In genomic region chr13:46551410-46552301, GRCh38 we compare ENCODE assay signal across 8 cellular contexts. TPM values are rescaled to one million over a fixed set of nuclear protein-coding genes. Genes with fewer than 3 reads are reported as not detected.
DNase-seq lines count a peak whose midpoint lies in the region; ATAC-seq and TF ChIP-seq lines count a peak whose summit lies in the region.

No MANE protein-coding gene starts in this region.

- H2AFZ ChIP-seq in ACC112 (ENCODE audit: low read length, unreplicated experiment), result peak overlapping the region; percentile 91

- peaks cover 9% of the 10 kb centered on the region for H3K4me1 ChIP-seq in ACC112 (ENCODE audit: control insufficient read depth, insufficient read depth, low read length, unreplicated experiment)

- POLR2A ChIA-PET in activated CD4-positive, alpha-beta T cell treated with anti-CD3 and anti-CD28 coated beads, Interleukin-2, amount 10 ng/mL, durations not matched to agents 7 days and 5 days (lab: Charles Lee), result no interaction called here

- H3K4me3 ChIP-seq in ACC112 (ENCODE audit: low read depth, low read length) (peak overlapping the region; percentile 93), lower leg skin (ENCODE audit: low read depth, poor library complexity, severe bottlenecking) (no peak overlapping the region)

- CTCF ChIA-PET in activated CD4-positive, alpha-beta T cell treated with anti-CD3 and anti-CD28 coated beads, Interleukin-2, amount 10 ng/mL, durations not matched to agents 7 days and 5 days (lab: Charles Lee), result interaction anchor here (0.6 to 2.0 kb wide), 15 partner anchors 9 to 928 kb away, joined by 3 to 11 read pairs (median 3); no protein-coding TSS in a partner anchor

- H3K79me2 ChIP-seq in ACC112 (ENCODE audit: control insufficient read depth, insufficient read depth, low read length, unreplicated experiment), result peaks cover 34% of the 10 kb centered on the region

- H3K9me3 Mint-ChIP-seq in activated CD4-positive, alpha-beta T cell treated with anti-CD3 and anti-CD28 coated beads, Interleukin-2, amount 10 ng/mL, durations not matched to agents 7 days and 5 days, result no peaks in the 10 kb centered on the region

- peak in 1 of 3 donors; percentile 51 for TF ChIP-seq CTCF in lower leg skin (IDR thresholded peaks at IDR 0.05)

- 25 to 37% methylated on average over 22 of the region's 22 CpGs for WGBS in lower leg skin, 2 donors

- peaks cover 40% of the 10 kb centered on the region for H3K4me1 Mint-ChIP-seq in activated CD4-positive, alpha-beta T cell treated with anti-CD3 and anti-CD28 coated beads, Interleukin-2, amount 10 ng/mL, durations not matched to agents 7 days and 5 days

- no peaks in the 10 kb centered on the region for H3K27me3 Mint-ChIP-seq in activated CD4-positive, alpha-beta T cell treated with anti-CD3 and anti-CD28 coated beads, Interleukin-2, amount 10 ng/mL, durations not matched to agents 7 days and 5 days

- no peak overlapping the region for H3K27ac ChIP-seq in ACC112 (ENCODE audit: low read depth, low read length)

- H3K27ac Mint-ChIP-seq in activated CD4-positive, alpha-beta T cell treated with anti-CD3 and anti-CD28 coated beads, Interleukin-2, amount 10 ng/mL, durations not matched to agents 7 days and 5 days, result no peak overlapping the region

- intact Hi-C loops in lower leg skin (cut with DNase I; ENCODE audit: low total_unique reads), result loop anchor here (10.0 kb wide), 1 partner anchor 163 kb away; no protein-coding TSS in a partner anchor

- H3K4me3 Mint-ChIP-seq in activated CD4-positive, alpha-beta T cell treated with anti-CD3 and anti-CD28 coated beads, Interleukin-2, amount 10 ng/mL, durations not matched to agents 7 days and 5 days, result peak overlapping the region; percentile 93

- TF ChIP-seq POLR2A in lower leg skin (IDR thresholded peaks at IDR 0.05), result no peak

- ATAC-seq in GM18909 (IDR thresholded peaks at IDR 0.05; ENCODE audit: poor library complexity, unreplicated experiment) (peak; percentile 28), HG03457 (IDR thresholded peaks at IDR 0.05; ENCODE audit: unreplicated experiment) (no peak)

- peak; percentile 10 for DNase-seq in NCI-H2227 treated with DMSO at 0.1 percent for 48 hours (lab: John Stamatoyannopoulos, UW)
- DNase-seq in activated CD4-positive, alpha-beta T cell treated with anti-CD3 and anti-CD28 coated beads, Interleukin-2, amount 10 ng/mL, durations not matched to agents 7 days and 5 days, result peak; percentile 55
- DNase-seq in dermis microvascular lymphatic vessel endothelial cell (ENCODE audit: low read depth in 2 of 2), result peak; percentile 47 to 79
- DNase-seq in lower leg skin (ENCODE audit: low spot score in 2 of 2), result peak; percentile 59 to 95
- DNase-seq in stimulated activated CD4-positive, alpha-beta T cell treated with anti-CD3 and anti-CD28 coated beads, Interleukin-4, amount 100 ng/mL, for 4 hours, result peak; percentile 48 to 65

- no peaks in the 10 kb centered on the region for H3K36me3 Mint-ChIP-seq in activated CD4-positive, alpha-beta T cell treated with anti-CD3 and anti-CD28 coated beads, Interleukin-2, amount 10 ng/mL, durations not matched to agents 7 days and 5 days (ENCODE audit: low read depth)

- H3K36me3 ChIP-seq in ACC112 (ENCODE audit: insufficient read depth, low read length), result no peaks in the 10 kb centered on the region

- no peaks in the 10 kb centered on the region for H3K27me3 ChIP-seq in ACC112 (ENCODE audit: insufficient read depth, low read length)

RNA-seq across cellular contexts. Expression of gene LRCH1, which starts 1.3 kb away (rescaled TPM):
- total RNA-seq in activated CD4-positive, alpha-beta T cell treated with anti-CD3 and anti-CD28 coated beads, Interleukin-2, amount 10 ng/mL, durations not matched to agents 7 days and 5 days, result 10 to 100 TPM; 17.4 to 18.2 TPM
- 11.2 and 13.7 TPM in 2 replicates for total RNA-seq in dermis microvascular lymphatic vessel endothelial cell
- total RNA-seq in lower leg skin, result 10 to 100 TPM; 34.3 to 43.9 (median 40.3) TPM

Comparison
In these comparisons a context has a peak if more than half of its experiments do, and no peak if none do; other contexts are left out.
1. DNase-seq: peak in every context shown above with its lines; median percentile 77 in lower leg skin; 63 in dermis microvascular lymphatic vessel endothelial cell; 56 in stimulated activated CD4-positive, alpha-beta T cell treated with anti-CD3 and anti-CD28 coated beads, Interleukin-4, amount 100 ng/mL, for 4 hours; 55 in activated CD4-positive, alpha-beta T cell treated with anti-CD3 and anti-CD28 coated beads, Interleukin-2, amount 10 ng/mL, durations not matched to agents 7 days and 5 days; 10 in NCI-H2227 treated with DMSO at 0.1 percent for 48 hours.